In the genomic region with DNA sequence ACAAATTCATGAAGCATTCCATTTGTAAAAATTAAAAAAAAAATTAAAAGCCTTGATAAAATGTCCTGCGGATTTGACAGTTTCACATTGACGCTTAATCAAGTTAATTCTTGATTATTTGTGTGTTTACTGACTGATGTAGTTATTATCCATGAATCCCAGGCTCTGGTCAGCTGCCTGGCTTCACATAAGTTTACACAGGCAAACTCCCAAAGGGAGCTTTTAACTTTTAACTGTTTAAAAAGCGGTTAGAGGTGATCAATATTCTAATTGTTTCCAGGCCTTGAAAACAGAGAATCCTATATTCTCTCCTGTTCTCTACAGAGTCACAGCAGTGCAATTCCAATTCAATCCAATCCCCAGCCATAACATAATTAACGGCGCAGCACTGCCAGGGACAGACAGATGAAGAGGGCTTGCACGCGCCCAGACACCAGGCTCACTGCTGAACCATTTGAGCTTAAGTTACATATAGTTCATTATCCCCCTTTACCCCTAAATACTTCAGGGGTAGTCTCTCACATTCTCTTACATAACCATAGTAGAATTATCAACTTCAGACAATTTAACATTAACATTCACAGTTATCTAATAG, we compare ENCODE assay signal across 19 cellular contexts. TPM values are rescaled to one million over a fixed set of nuclear protein-coding genes. Genes with fewer than 3 reads are reported as not detected.
"Had no signal": no experiment of that assay in that cellular context is flagged by ENCODE, and none has a peak within 500 bp of the region (broad histone marks: within the 10 kb centered on the region; RNA-seq: fewer than 3 reads in every experiment).

No MANE protein-coding gene starts in this region.

- H3K27ac ChIP-seq: neural progenitor cell, thoracic aorta, upper lobe of left lung had no signal

- H3K4me3 ChIP-seq: neural progenitor cell, thoracic aorta, upper lobe of left lung had no signal

- H3K4me1 ChIP-seq: neural progenitor cell, upper lobe of left lung had no signal

- H3K36me3 ChIP-seq: neural progenitor cell had no signal

- DNase-seq: activated CD4-positive, alpha-beta T cell treated with anti-CD3 and anti-CD28 coated beads for 36 hours; activated CD4-positive, alpha-beta T cell treated with anti-CD3 and anti-CD28 coated beads, Interleukin-2, amount 50 U/mL, for 48 hours; activated CD8-positive, alpha-beta memory T cell treated with anti-CD3 and anti-CD28 coated beads, Interleukin-2, amount 10 ng/mL, durations not matched to agents 7 days and 5 days; cerebellar nuclear complex; effector CD4-positive, alpha-beta T cell; immature natural killer cell; kidney glomerular epithelial cell; left ventricle myocardium superior; stimulated activated CD4-positive, alpha-beta T cell treated with anti-CD3 and anti-CD28 coated beads, Interleukin-4, amount 100 ng/mL, for 4 hours; upper lobe of left lung had no signal

- H3K27me3 ChIP-seq: neural progenitor cell, upper lobe of left lung had no signal

- ATAC-seq: activated CD4-positive, alpha-beta T cell treated with anti-CD3 and anti-CD28 coated beads for 36 hours; activated CD8-positive, alpha-beta memory T cell treated with anti-CD3 and anti-CD28 coated beads, Interleukin-2, amount 10 ng/mL, durations not matched to agents 7 days and 5 days; esophagus mucosa; left ventricle myocardium superior; sciatic nerve; stimulated activated memory B cell treated with anti-CD40 and anti-IgM and Interleukin-4, amounts not matched to agents 10 μg/mL and 1 μg/mL and 100 μg/mL, for 72 hours; WTC11 had no signal

- H3K9me3 ChIP-seq: thoracic aorta, upper lobe of left lung had no signal

- FAIRE-seq: bronchial epithelial cell, TTC549 had no signal

RNA-seq across cellular contexts. Expression of a gene that starts 47.5 kb away (rescaled TPM):
- total RNA-seq: activated CD4-positive, alpha-beta T cell treated with anti-CD3 and anti-CD28 coated beads for 36 hours; mononuclear cell had no signal
